8 cellular contexts compared by ENCODE assay signal in genomic region chr2:19362094-19362649, GRCh38. TPM values are rescaled to one million over a fixed set of nuclear protein-coding genes. Genes with fewer than 3 reads are reported as not detected.
DNase-seq lines count a peak whose midpoint lies in the region; ATAC-seq and TF ChIP-seq lines count a peak whose summit lies in the region.

No MANE protein-coding gene starts in this region.

- intact Hi-C loops in CD4-positive, alpha-beta T cell (cut with DNase I, micrococcal nuclease) = loop anchor here (1.0 to 10.0 kb wide), 5 partner anchors 14 to 840 kb away; no protein-coding TSS in a partner anchor

- peaks cover 43% of the 10 kb centered on the region for H3K27me3 ChIP-seq in CD4-positive, alpha-beta T cell (ENCODE audit: control insufficient read depth, insufficient read depth, low read length)

- H3K4me3 Mint-ChIP-seq in CD4-positive, alpha-beta T cell = peak overlapping the region; percentile 91
- H3K4me3 Mint-ChIP-seq in HFFc6 = peak overlapping the region; percentile 93
- H3K4me3 Mint-ChIP-seq in T-helper 1 cell treated with Interleukin-12 subunit alpha and Interleukin-12 subunit beta and Interleukin-4 antibody, amounts not matched to agents 30 μg/mL and 1 μg/mL, for 36 hours = peak overlapping the region; percentile 92

- H3K27me3 Mint-ChIP-seq in CD4-positive, alpha-beta T cell = peaks cover 70% of the 10 kb centered on the region
- peaks cover 9% of the 10 kb centered on the region for H3K27me3 Mint-ChIP-seq in HFFc6 (ENCODE audit: insufficient read depth)
- peaks cover 88% of the 10 kb centered on the region for H3K27me3 Mint-ChIP-seq in T-helper 1 cell treated with Interleukin-12 subunit alpha and Interleukin-12 subunit beta and Interleukin-4 antibody, amounts not matched to agents 30 μg/mL and 1 μg/mL, for 36 hours (ENCODE audit: low read depth)

- peaks cover 10% of the 10 kb centered on the region for H3K36me3 Mint-ChIP-seq in CD4-positive, alpha-beta T cell (ENCODE audit: low read depth)
- H3K36me3 Mint-ChIP-seq in HFFc6 (ENCODE audit: low read depth) = no peaks in the 10 kb centered on the region; the same call in 1 of the 2 replicates
- H3K36me3 Mint-ChIP-seq in T-helper 1 cell treated with Interleukin-12 subunit alpha and Interleukin-12 subunit beta and Interleukin-4 antibody, amounts not matched to agents 30 μg/mL and 1 μg/mL, for 36 hours (ENCODE audit: low read depth) = peaks cover 4% of the 10 kb centered on the region

- no peak for TF ChIP-seq CTCF in CD4-positive, alpha-beta T cell (IDR thresholded peaks at IDR 0.05)
- TF ChIP-seq CTCF in HFFc6 (IDR thresholded peaks at IDR 0.05) (no peak), fibroblast of pulmonary artery (IDR thresholded peaks at IDR 0.05; ENCODE audit: low read length, missing control alignments) (no peak)

- H3K4me1 Mint-ChIP-seq in CD4-positive, alpha-beta T cell (ENCODE audit: low read depth) = peaks cover 53% of the 10 kb centered on the region
- peaks cover 22% of the 10 kb centered on the region for H3K4me1 Mint-ChIP-seq in HFFc6 (ENCODE audit: low read depth)
- H3K4me1 Mint-ChIP-seq in T-helper 1 cell treated with Interleukin-12 subunit alpha and Interleukin-12 subunit beta and Interleukin-4 antibody, amounts not matched to agents 30 μg/mL and 1 μg/mL, for 36 hours (ENCODE audit: low read depth) = peaks cover 29% of the 10 kb centered on the region

- ATAC-seq in CD4-positive, alpha-beta T cell (ENCODE audit: poor library complexity) = peak; percentile 56
- ATAC-seq in HG03378 (IDR thresholded peaks at IDR 0.05; ENCODE audit: unreplicated experiment) = no peak

- H3K9me3 Mint-ChIP-seq in CD4-positive, alpha-beta T cell = no peaks in the 10 kb centered on the region
- H3K9me3 Mint-ChIP-seq in HFFc6 = no peaks in the 10 kb centered on the region
- H3K9me3 Mint-ChIP-seq in T-helper 1 cell treated with Interleukin-12 subunit alpha and Interleukin-12 subunit beta and Interleukin-4 antibody, amounts not matched to agents 30 μg/mL and 1 μg/mL, for 36 hours = no peaks in the 10 kb centered on the region

- peak overlapping the region; percentile 76 for H3K4me3 ChIP-seq in fibroblast of pulmonary artery (replicated peaks; ENCODE audit: low read depth, low read length)

- no peak overlapping the region for H3K27ac ChIP-seq in CD4-positive, alpha-beta T cell (ENCODE audit: low read depth, low read length)

- POLR2A ChIA-PET in CD4-positive, alpha-beta T cell (lab: Charles Lee) = interaction anchor here (5.6 kb wide), 1 partner anchor 12 kb away, joined by 69 read pairs; no protein-coding TSS in a partner anchor

- no peaks in the 10 kb centered on the region for H3K9me3 ChIP-seq in CD4-positive, alpha-beta T cell (ENCODE audit: control insufficient read depth, low read length)

- peak overlapping the region; percentile 63 for H3K27ac Mint-ChIP-seq in CD4-positive, alpha-beta T cell
- peak overlapping the region; percentile 75 for H3K27ac Mint-ChIP-seq in HFFc6
- peak overlapping the region; percentile 69 for H3K27ac Mint-ChIP-seq in T-helper 1 cell treated with Interleukin-12 subunit alpha and Interleukin-12 subunit beta and Interleukin-4 antibody, amounts not matched to agents 30 μg/mL and 1 μg/mL, for 36 hours

- no peak for DNase-seq in CD4-positive, alpha-beta T cell
- no peak for DNase-seq in HFFc6
- no peak for DNase-seq in fibroblast of pulmonary artery (ENCODE audit: low read depth)
- peak; percentile 62 for DNase-seq in retina
- no peak for DNase-seq in stimulated activated CD8-positive, alpha-beta memory T cell treated with anti-CD3 and anti-CD28 coated beads, Interleukin-4, amount 100 ng/mL, for 48 hours
- no peak for DNase-seq in mucosa of gallbladder (ENCODE audit: low spot score)

- CTCF ChIA-PET in CD4-positive, alpha-beta T cell (lab: Charles Lee) = interaction anchor here (0.7 to 1.3 kb wide), 3 partner anchors 9 to 538 kb away, joined by 3 to 4 read pairs (median 3); no protein-coding TSS in a partner anchor

RNA-seq across cellular contexts. Expression of gene OSR1, which starts 3.7 kb away (rescaled TPM):
- total RNA-seq in CD4-positive, alpha-beta T cell = not detected
- total RNA-seq in HFFc6 (2021; fragmentation: NEBNext Ultra II Directional; extraction: Animal tissue kit (Norgen Biotek cat#: 25700)) = 10 to 100 TPM in 4 of 6 experiments, 1 to 10 TPM in 2; 5.4 to 11.9 (median 11.1) TPM
- 4.9 TPM for total RNA-seq in mucosa of gallbladder
